In genomic region chr10:110067960-110068770, GRCh38 we compare ENCODE assay signal across 8 cellular contexts.
DNase-seq lines count a peak whose midpoint lies in the region; ATAC-seq and TF ChIP-seq lines count a peak whose summit lies in the region.

No MANE protein-coding gene starts in this region.

- TF ChIP-seq POLR2A in NB4 (IDR thresholded peaks at IDR 0.05; ENCODE audit: extremely low read depth, insufficient read length): no peak

- DNase-seq in NB4 (ENCODE audit: low read depth): peak; percentile 69
- peak; percentile 56 for DNase-seq in central memory CD4-positive, alpha-beta T cell
- no peak for DNase-seq in neural crest cell (ENCODE audit: low read depth, low spot score)
- DNase-seq in NCI-H526 treated with DMSO at 0.1 percent for 48 hours (lab: John Stamatoyannopoulos, UW): no peak
- no peak for DNase-seq in SHP77 (lab: John Stamatoyannopoulos, UW)
- DNase-seq in NCI-H345 treated with DMSO at 0.1 percent for 48 hours (lab: John Stamatoyannopoulos, UW; ENCODE audit: unreplicated experiment): no peak

- peaks cover 23% of the 10 kb centered on the region for H3K4me1 Mint-ChIP-seq in neural crest cell

- H3K4me3 ChIP-seq in NB4 (ENCODE audit: low read depth, low read length): no peak overlapping the region

- TF ChIP-seq CTCF in NB4 (IDR thresholded peaks at IDR 0.05; ENCODE audit: low read depth, low read length) (no peak), neural crest cell (conservative IDR thresholded peaks at IDR 0.05) (no peak)

- H3K27me3 Mint-ChIP-seq in neural crest cell (ENCODE audit: low read depth): no peaks in the 10 kb centered on the region

- no peaks in the 10 kb centered on the region for H3K36me3 Mint-ChIP-seq in neural crest cell (ENCODE audit: low read depth)

- no peaks in the 10 kb centered on the region for H3K9me3 Mint-ChIP-seq in neural crest cell

- ATAC-seq in GM18861 (IDR thresholded peaks at IDR 0.05; ENCODE audit: unreplicated experiment) (peak; percentile 26), HG02588 (IDR thresholded peaks at IDR 0.05; ENCODE audit: unreplicated experiment) (peak; percentile 40)

- H3K27ac Mint-ChIP-seq in neural crest cell (ENCODE audit: unreplicated experiment): peak overlapping the region; percentile 8

- H3K4me3 Mint-ChIP-seq in neural crest cell: no peak overlapping the region

Comparison
In these comparisons a context has a peak if more than half of its experiments do, and no peak if none do; other contexts are left out.
1. DNase-seq: peak in NB4 (single experiment) and central memory CD4-positive, alpha-beta T cell (single experiment); none in neural crest cell (single experiment), NCI-H526 treated with DMSO at 0.1 percent for 48 hours (single experiment), SHP77 (0 of 2) and NCI-H345 treated with DMSO at 0.1 percent for 48 hours (single experiment).